In genomic region chr17:5583426-5584382, GRCh38 we compare ENCODE assay signal across 8 cellular contexts. TPM values are rescaled to one million over a fixed set of nuclear protein-coding genes. Genes with fewer than 3 reads are reported as not detected.
A peak's percentile ranks its signal among the peaks of the same experiment; 100 is the strongest.
DNase-seq lines count a peak whose midpoint lies in the region; ATAC-seq, FAIRE-seq and TF ChIP-seq lines count a peak whose summit lies in the region.

No MANE protein-coding gene starts in this region.

- peaks cover 41% of the 10 kb centered on the region for H3K4me1 Mint-ChIP-seq in nephron progenitor cell

- H3K36me3 ChIP-seq in DOHH2 (ENCODE audit: control insufficient read depth, low read length) (no peaks in the 10 kb centered on the region), lung (ENCODE audit: control insufficient read depth in 2 of 2, insufficient read depth in 2 of 2, low read length in 2 of 2) (peaks cover 0 to 6% of the 10 kb centered on the region in 2 donors)

- no peaks in the 10 kb centered on the region for H4K20me1 ChIP-seq in DOHH2 (ENCODE audit: control insufficient read depth, insufficient read depth, low read depth, low read length)

- H3K4me1 ChIP-seq in DOHH2 (ENCODE audit: control insufficient read depth, low read length): peaks cover 34% of the 10 kb centered on the region
- H3K4me1 ChIP-seq in lung (ENCODE audit: control insufficient read depth in 2 of 2, insufficient read depth in 2 of 2, low read length in 2 of 2): peaks cover 0 to 2% of the 10 kb centered on the region in 2 donors

- H3K36me3 Mint-ChIP-seq in nephron progenitor cell (ENCODE audit: low read depth): no peaks in the 10 kb centered on the region

- H3K79me2 ChIP-seq in DOHH2 (ENCODE audit: control insufficient read depth, low read length): no peaks in the 10 kb centered on the region

- peaks cover 8% of the 10 kb centered on the region for H3K27me3 Mint-ChIP-seq in nephron progenitor cell (ENCODE audit: low read depth, poor library complexity)

- ATAC-seq in HG02798 (IDR thresholded peaks at IDR 0.05; ENCODE audit: poor library complexity, unreplicated experiment) (peak; percentile 4), lung (ENCODE audit: insufficient read depth, low FRiP score) (no peak), HG03280 (IDR thresholded peaks at IDR 0.05; ENCODE audit: unreplicated experiment) (no peak)

- no peak overlapping the region for H3K27ac ChIP-seq in DOHH2 (ENCODE audit: low read depth, low read length)
- H3K27ac ChIP-seq in lung (ENCODE audit: low read depth in 1 of 2, low read length in 1 of 2): peak overlapping the region; percentile 64 to 89

- TF ChIP-seq CTCF in DOHH2 (IDR thresholded peaks at IDR 0.05; ENCODE audit: low read depth, low read length, poor library complexity, severe bottlenecking) (no peak), lung (IDR thresholded peaks at IDR 0.05; ENCODE audit: control extremely low read depth, extremely low read depth) (no peak), nephron progenitor cell (IDR thresholded peaks at IDR 0.05) (no peak)

- H3K9me3 Mint-ChIP-seq in nephron progenitor cell: peaks cover 3% of the 10 kb centered on the region

- 27 to 47% methylated on average over 20 to 21 of the region's 21 CpGs for WGBS in lung, 2 donors

- H3K4me3 Mint-ChIP-seq in nephron progenitor cell: no peak overlapping the region

- H3K27me3 ChIP-seq in DOHH2 (ENCODE audit: control insufficient read depth, low read length): no peaks in the 10 kb centered on the region
- no peaks in the 10 kb centered on the region for H3K27me3 ChIP-seq in lung (ENCODE audit: control insufficient read depth, insufficient read depth)

- no peak for FAIRE-seq in frontal cortex (lab: Jason Lieb, UNC)
- FAIRE-seq in HTR-8/SVneo (lab: Jason Lieb, UNC): no peak

- peak; percentile 5 for DNase-seq in amniotic epithelial cell (ENCODE audit: low read depth)
- no peak for DNase-seq in lung (ENCODE audit: low spot score)
- DNase-seq in frontal cortex (ENCODE audit: low spot score in 2 of 2): no peak
- no peak for DNase-seq in HTR-8/SVneo (ENCODE audit: insufficient read length, low spot score)
- no peak for DNase-seq in nephron progenitor cell

- no peaks in the 10 kb centered on the region for H3K9me2 ChIP-seq in DOHH2 (replicated peaks; ENCODE audit: control insufficient read depth, low read length)

- H3K9me3 ChIP-seq in DOHH2 (ENCODE audit: control insufficient read depth, insufficient read depth, low read length) (no peaks in the 10 kb centered on the region), lung (ENCODE audit: control insufficient read depth in 2 of 2, insufficient read depth in 1 of 2, low read length in 1 of 2) (no peaks in the 10 kb centered on the region)

- H3K4me3 ChIP-seq in DOHH2 (ENCODE audit: low read length) (peak overlapping the region; percentile 72), lung (peak overlapping the region; percentile 55)

- H3F3A ChIP-seq in DOHH2 (ENCODE audit: control insufficient read depth, insufficient read depth): peaks cover 4% of the 10 kb centered on the region; the same call in 1 of the 2 replicates

- no peak overlapping the region for H3K27ac Mint-ChIP-seq in nephron progenitor cell

- H3K4me2 ChIP-seq in DOHH2 (ENCODE audit: low read length): peak overlapping the region; percentile 74

RNA-seq across cellular contexts. Expression of gene NLRP1, which starts 0.6 kb away (rescaled TPM):
- total RNA-seq in lung (10 to 100 TPM; 29.2 to 33.1 TPM), frontal cortex (85.6 TPM)
- polyA plus RNA-seq in lung: 10 to 100 TPM; 14.5 to 21.2 TPM
